Comparison of ENCODE assay signal across 36 cellular contexts in the genomic region with DNA sequence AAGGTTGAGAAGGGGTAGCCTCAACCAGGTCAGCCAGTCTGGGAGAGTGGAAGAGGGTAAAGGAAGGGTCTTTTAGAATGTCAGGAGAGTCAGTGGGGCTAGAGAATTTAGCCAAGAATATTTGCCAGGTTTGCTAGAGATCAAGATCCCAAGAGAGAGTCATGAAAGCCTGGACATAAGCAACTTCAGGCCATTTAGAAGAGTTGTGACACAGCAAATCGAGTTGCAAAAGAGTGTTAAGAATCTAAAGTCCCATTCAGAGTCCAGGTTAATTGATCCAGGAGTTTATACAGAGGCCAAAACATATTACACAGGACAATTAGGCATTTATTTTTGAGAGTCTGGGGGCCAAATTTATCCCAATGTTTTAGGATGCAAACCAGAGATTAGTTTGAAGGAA.
"Had no signal": no experiment of that assay in that cellular context is flagged by ENCODE, and none has a peak within 500 bp of the region (broad histone marks: within the 10 kb centered on the region; RNA-seq: fewer than 3 reads in every experiment).

No MANE protein-coding gene starts in this region.

- H3K9me3 Mint-ChIP-seq: activated B cell treated with CpG ODN at 0.5 μM for 24 hours; activated CD4-positive, alpha-beta T cell treated with anti-CD3 and anti-CD28 coated beads, Interleukin-2, amount 10 ng/mL, durations not matched to agents 24 days and 14 days; activated naive CD4-positive, alpha-beta T cell treated with anti-CD3 and anti-CD28 coated beads, Interleukin-2, amount 10 ng/mL, durations not matched to agents 7 days and 5 days; central memory CD8-positive, alpha-beta T cell; T-helper 1 cell treated with Interleukin-12 subunit alpha and Interleukin-12 subunit beta and Interleukin-4 antibody, amounts not matched to agents 30 μg/mL and 1 μg/mL, for 36 hours had no signal

- H3K27ac ChIP-seq: ascending aorta, cardiac muscle cell, VCaP had no signal

- H3K27ac Mint-ChIP-seq: activated B cell treated with CpG ODN at 0.5 μM for 24 hours; activated CD4-positive, alpha-beta memory T cell treated with anti-CD3 and anti-CD28 coated beads, Interleukin-2, amount 10 ng/mL, durations not matched to agents 7 days and 5 days; activated CD4-positive, alpha-beta T cell treated with anti-CD3 and anti-CD28 coated beads, Interleukin-2, amount 10 ng/mL, durations not matched to agents 24 days and 14 days; activated CD8-positive, alpha-beta memory T cell treated with anti-CD3 and anti-CD28 coated beads, Interleukin-2, amount 10 ng/mL, durations not matched to agents 7 days and 5 days; activated CD8-positive, alpha-beta T cell treated with anti-CD3 and anti-CD28 coated beads, Interleukin-2, amount 10 ng/mL, durations not matched to agents 7 days and 5 days; activated naive CD4-positive, alpha-beta T cell treated with anti-CD3 and anti-CD28 coated beads, Interleukin-2, amount 10 ng/mL, durations not matched to agents 7 days and 5 days; activated naive CD8-positive, alpha-beta T cell; activated naive CD8-positive, alpha-beta T cell treated with anti-CD3 and anti-CD28 coated beads, Interleukin-2, amount 10 ng/mL, durations not matched to agents 7 days and 5 days; activated naive CD8-positive, alpha-beta T cell treated with anti-CD3 and anti-CD28 coated beads, Interleukin-2, amount 50 U/mL, for 24 hours; activated T-cell treated with anti-CD3 and anti-CD28 coated beads, Interleukin-2, amount 50 U/mL, for 24 hours; activated T-helper 2 cell treated with anti-CD3 and anti-CD28 coated beads, Interferon-gamma antibody, Interleukin-2, Interleukin-4, amounts not matched to agents 10 μg/mL and 5 μg/mL and 100 μg/mL, durations not matched to agents 14 hours and 24 hours and 36 hours; brain; T-helper 1 cell treated with Interleukin-12 subunit alpha and Interleukin-12 subunit beta and Interleukin-4 antibody, amounts not matched to agents 30 μg/mL and 1 μg/mL, for 36 hours; T-helper 2 cell treated with Interferon-gamma antibody and Interleukin-4, amounts not matched to agents 5 μg/mL and 100 μg/mL, for 36 hours had no signal

- ATAC-seq: activated CD8-positive, alpha-beta memory T cell treated with anti-CD3 and anti-CD28 coated beads, Interleukin-2, amount 10 ng/mL, durations not matched to agents 7 days and 5 days; activated CD8-positive, alpha-beta T cell treated with anti-CD3 and anti-CD28 coated beads, Interleukin-2, amount 10 ng/mL, durations not matched to agents 7 days and 5 days; activated naive CD8-positive, alpha-beta T cell treated with anti-CD3 and anti-CD28 coated beads, Interleukin-2, amount 50 U/mL, for 24 hours had no signal

- H3K27me3 Mint-ChIP-seq: activated B cell treated with CpG ODN at 0.5 μM for 24 hours; activated CD4-positive, alpha-beta memory T cell treated with anti-CD3 and anti-CD28 coated beads, Interleukin-2, amount 10 ng/mL, durations not matched to agents 7 days and 5 days; activated CD4-positive, alpha-beta T cell treated with anti-CD3 and anti-CD28 coated beads, Interleukin-2, amount 10 ng/mL, durations not matched to agents 24 days and 14 days; activated CD8-positive, alpha-beta memory T cell treated with anti-CD3 and anti-CD28 coated beads, Interleukin-2, amount 10 ng/mL, durations not matched to agents 7 days and 5 days; activated naive CD4-positive, alpha-beta T cell treated with anti-CD3 and anti-CD28 coated beads, Interleukin-2, amount 10 ng/mL, durations not matched to agents 7 days and 5 days; activated naive CD4-positive, alpha-beta T cell treated with anti-CD3 and anti-CD28 coated beads, Interleukin-2, amount 50 U/mL, for 24 hours; activated naive CD8-positive, alpha-beta T cell; activated naive CD8-positive, alpha-beta T cell treated with anti-CD3 and anti-CD28 coated beads, Interleukin-2, amount 10 ng/mL, durations not matched to agents 7 days and 5 days; activated naive CD8-positive, alpha-beta T cell treated with anti-CD3 and anti-CD28 coated beads, Interleukin-2, amount 50 U/mL, for 24 hours; activated T-cell treated with anti-CD3 and anti-CD28 coated beads, Interleukin-2, amount 50 U/mL, for 24 hours; brain; central memory CD8-positive, alpha-beta T cell had no signal

- H3K36me3 ChIP-seq: ascending aorta, cardiac muscle cell had no signal

- H3K9me3 ChIP-seq: ascending aorta had no signal

- H3K36me3 Mint-ChIP-seq: activated CD8-positive, alpha-beta memory T cell treated with anti-CD3 and anti-CD28 coated beads, Interleukin-2, amount 10 ng/mL, durations not matched to agents 7 days and 5 days; activated naive CD4-positive, alpha-beta T cell treated with anti-CD3 and anti-CD28 coated beads, Interleukin-2, amount 10 ng/mL, durations not matched to agents 7 days and 5 days; activated naive CD8-positive, alpha-beta T cell treated with anti-CD3 and anti-CD28 coated beads, Interleukin-2, amount 10 ng/mL, durations not matched to agents 7 days and 5 days; brain had no signal

- H3K4me3 Mint-ChIP-seq: activated B cell treated with CpG ODN at 0.5 μM for 24 hours; activated CD4-positive, alpha-beta memory T cell treated with anti-CD3 and anti-CD28 coated beads, Interleukin-2, amount 10 ng/mL, durations not matched to agents 7 days and 5 days; activated CD4-positive, alpha-beta T cell treated with anti-CD3 and anti-CD28 coated beads, Interleukin-2, amount 10 ng/mL, durations not matched to agents 24 days and 14 days; activated CD8-positive, alpha-beta memory T cell treated with anti-CD3 and anti-CD28 coated beads, Interleukin-2, amount 10 ng/mL, durations not matched to agents 7 days and 5 days; activated CD8-positive, alpha-beta T cell treated with anti-CD3 and anti-CD28 coated beads, Interleukin-2, amount 10 ng/mL, durations not matched to agents 7 days and 5 days; activated naive CD4-positive, alpha-beta T cell treated with anti-CD3 and anti-CD28 coated beads, Interleukin-2, amount 10 ng/mL, durations not matched to agents 7 days and 5 days; activated naive CD4-positive, alpha-beta T cell treated with anti-CD3 and anti-CD28 coated beads, Interleukin-2, amount 50 U/mL, for 24 hours; activated naive CD8-positive, alpha-beta T cell; activated naive CD8-positive, alpha-beta T cell treated with anti-CD3 and anti-CD28 coated beads, Interleukin-2, amount 10 ng/mL, durations not matched to agents 7 days and 5 days; activated naive CD8-positive, alpha-beta T cell treated with anti-CD3 and anti-CD28 coated beads, Interleukin-2, amount 50 U/mL, for 24 hours; activated T-cell treated with anti-CD3 and anti-CD28 coated beads, Interleukin-2, amount 50 U/mL, for 24 hours; brain; central memory CD8-positive, alpha-beta T cell; T-helper 1 cell treated with Interleukin-12 subunit alpha and Interleukin-12 subunit beta and Interleukin-4 antibody, amounts not matched to agents 30 μg/mL and 1 μg/mL, for 36 hours; T-helper 2 cell treated with Interferon-gamma antibody and Interleukin-4, amounts not matched to agents 5 μg/mL and 100 μg/mL, for 36 hours had no signal

- H3K4me1 ChIP-seq: ascending aorta had no signal

- DNase-seq: activated B cell treated with CpG ODN at 0.5 μM for 24 hours; activated CD4-positive, alpha-beta memory T cell treated with anti-CD3 and anti-CD28 coated beads, Interleukin-2, amount 10 ng/mL, durations not matched to agents 7 days and 5 days; activated CD4-positive, alpha-beta T cell treated with anti-CD3 and anti-CD28 coated beads for 4 hours; activated CD4-positive, alpha-beta T cell treated with anti-CD3 and anti-CD28 coated beads, Interleukin-2, amount 10 ng/mL, durations not matched to agents 24 days and 14 days; activated CD4-positive, alpha-beta T cell treated with anti-CD3 and anti-CD28 coated beads, Interleukin-2, amount 50 U/mL, for 1 hour; activated CD4-positive, alpha-beta T cell treated with anti-CD3 and anti-CD28 coated beads, Interleukin-2, amount 50 U/mL, for 4 hours; activated CD4-positive, CD25-positive, alpha-beta regulatory T cell treated with anti-CD3 and anti-CD28 coated beads, Interleukin-2, amount 50 U/mL, for 72 hours; activated CD8-positive, alpha-beta memory T cell treated with anti-CD3 and anti-CD28 coated beads for 24 hours; activated CD8-positive, alpha-beta memory T cell treated with anti-CD3 and anti-CD28 coated beads, Interleukin-2, amount 10 ng/mL, durations not matched to agents 7 days and 5 days; activated CD8-positive, alpha-beta memory T cell treated with anti-CD3 and anti-CD28 coated beads, Interleukin-2, amount 50 U/mL, for 48 hours; activated CD8-positive, alpha-beta T cell treated with anti-CD3 and anti-CD28 coated beads, Interleukin-2, amount 10 ng/mL, durations not matched to agents 7 days and 5 days; activated effector memory CD4-positive, alpha-beta T cell treated with Interleukin-2 at 50 U/mL for 16 hours; activated gamma-delta T cell; activated naive CD4-positive, alpha-beta T cell treated with anti-CD3 and anti-CD28 coated beads, Interleukin-2, amount 10 ng/mL, durations not matched to agents 7 days and 5 days; activated naive CD4-positive, alpha-beta T cell treated with Interleukin-2 at 50 U/mL for 16 hours; activated naive CD8-positive, alpha-beta T cell treated with anti-CD3 and anti-CD28 coated beads, Interleukin-2, amount 10 ng/mL, durations not matched to agents 7 days and 5 days; activated naive CD8-positive, alpha-beta T cell treated with anti-CD3 and anti-CD28 coated beads, Interleukin-2, amount 50 U/mL, for 24 hours; activated T-cell treated with anti-CD3 and anti-CD28 coated beads, Interleukin-2, amount 50 U/mL, for 24 hours; activated T-cell treated with anti-CD3 and anti-CD28 coated beads, Interleukin-2, amount 50 U/mL, for 48 hours; amygdala; anterior cingulate cortex; caudate nucleus; cerebellar nuclear complex; T-helper 1 cell; T-helper 2 cell; T-helper 9 cell had no signal

- H3K4me3 ChIP-seq: ascending aorta, cardiac muscle cell had no signal

- H3K27me3 ChIP-seq: ascending aorta, cardiac muscle cell had no signal

- H3K4me1 Mint-ChIP-seq: activated B cell treated with CpG ODN at 0.5 μM for 24 hours; activated CD4-positive, alpha-beta memory T cell treated with anti-CD3 and anti-CD28 coated beads, Interleukin-2, amount 10 ng/mL, durations not matched to agents 7 days and 5 days; activated CD4-positive, alpha-beta T cell treated with anti-CD3 and anti-CD28 coated beads, Interleukin-2, amount 10 ng/mL, durations not matched to agents 24 days and 14 days; activated CD8-positive, alpha-beta memory T cell treated with anti-CD3 and anti-CD28 coated beads, Interleukin-2, amount 10 ng/mL, durations not matched to agents 7 days and 5 days; activated naive CD4-positive, alpha-beta T cell treated with anti-CD3 and anti-CD28 coated beads, Interleukin-2, amount 10 ng/mL, durations not matched to agents 7 days and 5 days; activated naive CD8-positive, alpha-beta T cell treated with anti-CD3 and anti-CD28 coated beads, Interleukin-2, amount 10 ng/mL, durations not matched to agents 7 days and 5 days; activated naive CD8-positive, alpha-beta T cell treated with anti-CD3 and anti-CD28 coated beads, Interleukin-2, amount 50 U/mL, for 24 hours; brain; central memory CD8-positive, alpha-beta T cell had no signal
